1 cellular context compared by ENCODE assay signal in genomic region chr11:34679681-34680080, GRCh38.
TF ChIP-seq lines count a peak whose summit lies in the region.

No MANE protein-coding gene starts in this region.

TF ChIP-seq in IMR-90, 13 proteins besides CTCF, POLR2A, EP300 and RAD21 (continued from another document):
- TF ChIP-seq MAFK (IDR thresholded peaks at IDR 0.05; ENCODE audit: low read depth, low read length): no peak
TF ChIP-seq in IMR-90: peak in this region for 0.
